ENCODE assay signal across 31 cellular contexts in genomic region chr3:72062017-72062416, GRCh38.
"Had no signal": no experiment of that assay in that cellular context is flagged by ENCODE, and none has a peak within 500 bp of the region (broad histone marks: within the 10 kb centered on the region; RNA-seq: fewer than 3 reads in every experiment).

No MANE protein-coding gene starts in this region.

- H3K27me3 Mint-ChIP-seq: activated CD4-positive, alpha-beta T cell treated with anti-CD3 and anti-CD28 coated beads, Interleukin-2, amount 10 ng/mL, durations not matched to agents 7 days and 5 days; activated naive CD4-positive, alpha-beta T cell treated with anti-CD3 and anti-CD28 coated beads, Interleukin-2, amount 50 U/mL, for 24 hours; activated naive CD8-positive, alpha-beta T cell had no signal

- DNase-seq: activated B cell treated with CpG ODN at 0.5 μM for 24 hours; activated CD4-positive, alpha-beta memory T cell treated with anti-CD3 and anti-CD28 coated beads, Interleukin-2, amount 10 ng/mL, durations not matched to agents 7 days and 5 days; activated CD4-positive, alpha-beta T cell treated with anti-CD3 and anti-CD28 coated beads for 48 hours; activated CD4-positive, alpha-beta T cell treated with anti-CD3 and anti-CD28 coated beads, Interleukin-2, amount 10 ng/mL, durations not matched to agents 7 days and 5 days; activated CD4-positive, alpha-beta T cell treated with anti-CD3 and anti-CD28 coated beads, Interleukin-2, amount 50 U/mL, for 48 hours; activated CD4-positive, CD25-positive, alpha-beta regulatory T cell treated with anti-CD3 and anti-CD28 coated beads, Interleukin-2, amount 50 U/mL, for 72 hours; activated CD8-positive, alpha-beta memory T cell treated with anti-CD3 and anti-CD28 coated beads for 24 hours; activated CD8-positive, alpha-beta memory T cell treated with anti-CD3 and anti-CD28 coated beads, Interleukin-2, amount 10 ng/mL, durations not matched to agents 7 days and 5 days; activated CD8-positive, alpha-beta memory T cell treated with anti-CD3 and anti-CD28 coated beads, Interleukin-2, amount 50 U/mL, for 48 hours; activated CD8-positive, alpha-beta T cell treated with anti-CD3 and anti-CD28 coated beads, Interleukin-2, amount 10 ng/mL, durations not matched to agents 7 days and 5 days; activated effector memory CD4-positive, alpha-beta T cell treated with Interleukin-2 at 50 U/mL for 16 hours; activated gamma-delta T cell; activated naive CD4-positive, alpha-beta T cell treated with anti-CD3 and anti-CD28 coated beads, Interleukin-2, amount 10 ng/mL, durations not matched to agents 7 days and 5 days; activated naive CD4-positive, alpha-beta T cell treated with Interleukin-2 at 50 U/mL for 16 hours; activated naive CD8-positive, alpha-beta T cell treated with anti-CD3 and anti-CD28 coated beads, Interleukin-2, amount 10 ng/mL, durations not matched to agents 7 days and 5 days; activated naive CD8-positive, alpha-beta T cell treated with anti-CD3 and anti-CD28 coated beads, Interleukin-2, amount 50 U/mL, for 24 hours; activated T-cell treated with anti-CD3 and anti-CD28 coated beads, Interleukin-2, amount 50 U/mL, for 24 hours; activated T-cell treated with anti-CD3 and anti-CD28 coated beads, Interleukin-2, amount 50 U/mL, for 48 hours; amygdala; anterior cingulate cortex; central memory CD4-positive, alpha-beta T cell; SW 1271; T-helper 1 cell; T-helper 2 cell; T-helper 9 cell had no signal

- H3K4me3 Mint-ChIP-seq: activated B cell treated with CpG ODN at 0.5 μM for 24 hours; activated CD4-positive, alpha-beta memory T cell treated with anti-CD3 and anti-CD28 coated beads, Interleukin-2, amount 10 ng/mL, durations not matched to agents 7 days and 5 days; activated CD4-positive, alpha-beta T cell treated with anti-CD3 and anti-CD28 coated beads, Interleukin-2, amount 10 ng/mL, durations not matched to agents 7 days and 5 days; activated CD8-positive, alpha-beta memory T cell treated with anti-CD3 and anti-CD28 coated beads, Interleukin-2, amount 10 ng/mL, durations not matched to agents 7 days and 5 days; activated CD8-positive, alpha-beta T cell treated with anti-CD3 and anti-CD28 coated beads, Interleukin-2, amount 10 ng/mL, durations not matched to agents 7 days and 5 days; activated naive CD4-positive, alpha-beta T cell treated with anti-CD3 and anti-CD28 coated beads, Interleukin-2, amount 10 ng/mL, durations not matched to agents 7 days and 5 days; activated naive CD4-positive, alpha-beta T cell treated with anti-CD3 and anti-CD28 coated beads, Interleukin-2, amount 50 U/mL, for 24 hours; activated naive CD8-positive, alpha-beta T cell; activated naive CD8-positive, alpha-beta T cell treated with anti-CD3 and anti-CD28 coated beads, Interleukin-2, amount 10 ng/mL, durations not matched to agents 7 days and 5 days; activated naive CD8-positive, alpha-beta T cell treated with anti-CD3 and anti-CD28 coated beads, Interleukin-2, amount 50 U/mL, for 24 hours; activated T-cell treated with anti-CD3 and anti-CD28 coated beads, Interleukin-2, amount 50 U/mL, for 24 hours; brain; T-helper 1 cell treated with Interleukin-12 subunit alpha and Interleukin-12 subunit beta and Interleukin-4 antibody, amounts not matched to agents 30 μg/mL and 1 μg/mL, for 36 hours; T-helper 2 cell treated with Interferon-gamma antibody and Interleukin-4, amounts not matched to agents 5 μg/mL and 100 μg/mL, for 36 hours had no signal

- ATAC-seq: activated CD8-positive, alpha-beta memory T cell treated with anti-CD3 and anti-CD28 coated beads, Interleukin-2, amount 10 ng/mL, durations not matched to agents 7 days and 5 days; activated CD8-positive, alpha-beta T cell treated with anti-CD3 and anti-CD28 coated beads, Interleukin-2, amount 10 ng/mL, durations not matched to agents 7 days and 5 days; activated naive CD8-positive, alpha-beta T cell treated with anti-CD3 and anti-CD28 coated beads, Interleukin-2, amount 50 U/mL, for 24 hours had no signal

- H3K27ac Mint-ChIP-seq: activated B cell treated with CpG ODN at 0.5 μM for 24 hours; activated CD4-positive, alpha-beta memory T cell treated with anti-CD3 and anti-CD28 coated beads, Interleukin-2, amount 10 ng/mL, durations not matched to agents 7 days and 5 days; activated CD4-positive, alpha-beta T cell treated with anti-CD3 and anti-CD28 coated beads, Interleukin-2, amount 10 ng/mL, durations not matched to agents 7 days and 5 days; activated CD8-positive, alpha-beta memory T cell treated with anti-CD3 and anti-CD28 coated beads, Interleukin-2, amount 10 ng/mL, durations not matched to agents 7 days and 5 days; activated CD8-positive, alpha-beta T cell treated with anti-CD3 and anti-CD28 coated beads, Interleukin-2, amount 10 ng/mL, durations not matched to agents 7 days and 5 days; activated naive CD4-positive, alpha-beta T cell treated with anti-CD3 and anti-CD28 coated beads, Interleukin-2, amount 10 ng/mL, durations not matched to agents 7 days and 5 days; activated naive CD4-positive, alpha-beta T cell treated with anti-CD3 and anti-CD28 coated beads, Interleukin-2, amount 50 U/mL, for 24 hours; activated naive CD8-positive, alpha-beta T cell; activated naive CD8-positive, alpha-beta T cell treated with anti-CD3 and anti-CD28 coated beads, Interleukin-2, amount 10 ng/mL, durations not matched to agents 7 days and 5 days; activated naive CD8-positive, alpha-beta T cell treated with anti-CD3 and anti-CD28 coated beads, Interleukin-2, amount 50 U/mL, for 24 hours; activated T-cell treated with anti-CD3 and anti-CD28 coated beads, Interleukin-2, amount 50 U/mL, for 24 hours; activated T-helper 2 cell treated with anti-CD3 and anti-CD28 coated beads, Interferon-gamma antibody, Interleukin-2, Interleukin-4, amounts not matched to agents 10 μg/mL and 5 μg/mL and 100 μg/mL, durations not matched to agents 14 hours and 24 hours and 36 hours; brain; T-helper 1 cell treated with Interleukin-12 subunit alpha and Interleukin-12 subunit beta and Interleukin-4 antibody, amounts not matched to agents 30 μg/mL and 1 μg/mL, for 36 hours; T-helper 2 cell treated with Interferon-gamma antibody and Interleukin-4, amounts not matched to agents 5 μg/mL and 100 μg/mL, for 36 hours had no signal

- H3K4me1 Mint-ChIP-seq: activated B cell treated with CpG ODN at 0.5 μM for 24 hours; activated CD4-positive, alpha-beta T cell treated with anti-CD3 and anti-CD28 coated beads, Interleukin-2, amount 10 ng/mL, durations not matched to agents 7 days and 5 days; activated naive CD4-positive, alpha-beta T cell treated with anti-CD3 and anti-CD28 coated beads, Interleukin-2, amount 10 ng/mL, durations not matched to agents 7 days and 5 days; activated naive CD4-positive, alpha-beta T cell treated with anti-CD3 and anti-CD28 coated beads, Interleukin-2, amount 50 U/mL, for 24 hours had no signal

- H3K36me3 Mint-ChIP-seq: activated naive CD4-positive, alpha-beta T cell treated with anti-CD3 and anti-CD28 coated beads, Interleukin-2, amount 10 ng/mL, durations not matched to agents 7 days and 5 days; activated naive CD4-positive, alpha-beta T cell treated with anti-CD3 and anti-CD28 coated beads, Interleukin-2, amount 50 U/mL, for 24 hours had no signal
